8 cellular contexts compared by ENCODE assay signal in the genomic region with DNA sequence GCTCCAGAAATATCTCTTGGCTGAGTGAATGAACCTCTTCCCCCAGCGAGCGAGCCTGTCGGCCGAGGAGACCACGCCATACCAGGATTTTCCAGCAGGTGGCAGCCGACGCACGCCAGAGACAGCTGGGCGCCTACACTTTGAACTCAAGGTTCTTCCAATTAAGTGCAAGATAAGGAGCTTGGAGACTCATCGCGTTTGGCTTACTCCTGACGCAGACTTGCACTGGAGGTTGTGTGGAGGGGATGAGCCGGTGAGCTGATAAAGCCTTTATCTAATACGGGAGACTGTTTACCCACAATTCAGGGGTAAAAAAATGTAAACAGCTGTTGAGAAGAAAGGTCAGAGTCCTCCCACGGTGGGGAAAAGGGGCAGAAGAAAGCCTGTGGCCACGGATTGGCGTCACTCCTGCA. TPM values are rescaled to one million over a fixed set of nuclear protein-coding genes. Genes with fewer than 3 reads are reported as not detected.
DNase-seq lines count a peak whose midpoint lies in the region; ATAC-seq, FAIRE-seq and TF ChIP-seq lines count a peak whose summit lies in the region.

No MANE protein-coding gene starts in this region.

- intact Hi-C loops in pancreas (cut with DNase I), result loop anchor here in 1 of 3 donors (5.0 kb wide), 1 partner anchor 746 kb away; no protein-coding TSS in a partner anchor

- no peaks in the 10 kb centered on the region for H3K36me3 ChIP-seq in pancreas
- no peaks in the 10 kb centered on the region for H3K36me3 ChIP-seq in tibial nerve

- WGBS in pancreas, 2 donors, result 1 to 2% methylated on average over 17 of the region's 17 CpGs
- WGBS in tibial nerve, 2 donors, result 6 to 7% methylated on average over 17 of the region's 17 CpGs

- peak; percentile 87 for DNase-seq in ELR (ENCODE audit: low read depth)
- peak; percentile 77 for DNase-seq in H4 (ENCODE audit: low spot score)
- DNase-seq in M059J (ENCODE audit: low read depth), result peak; percentile 69
- peak; percentile 82 for DNase-seq in SK-MEL-5 (ENCODE audit: low read depth, low spot score)
- peak; percentile 31 to 56 (median 42) for DNase-seq in activated naive CD4-positive, alpha-beta T cell (lab: John Stamatoyannopoulos, UW)
- peak; percentile 39 for DNase-seq in globus pallidus (ENCODE audit: low spot score)
- peak; percentile 58 to 91 (median 82) for DNase-seq in pancreas
- DNase-seq in tibial nerve (ENCODE audit: low spot score in 2 of 2), result peak; percentile 52 to 82

- TF ChIP-seq CTCF in pancreas (IDR thresholded peaks at IDR 0.05), result peak; percentile 84 to 98 (median 92)
- TF ChIP-seq CTCF in tibial nerve (IDR thresholded peaks at IDR 0.05), result peak; percentile 87 to 95 (median 92)

- FAIRE-seq in pancreas (lab: Jason Lieb, UNC), result peak; percentile 32

- H3K9me3 ChIP-seq in pancreas (no peaks in the 10 kb centered on the region), tibial nerve (no peaks in the 10 kb centered on the region)

- H3K27me3 ChIP-seq in pancreas, result peaks cover 0 to 14% (median 0%) of the 10 kb centered on the region in 4 donors
- peaks cover 0 to 8% of the 10 kb centered on the region in 2 donors for H3K27me3 ChIP-seq in tibial nerve

- peak; percentile 92 to 100 (median 98) for ATAC-seq in pancreas

- H3K4me1 ChIP-seq in pancreas, result no peaks in the 10 kb centered on the region
- peaks cover 0 to 3% (median 0%) of the 10 kb centered on the region in 4 donors for H3K4me1 ChIP-seq in tibial nerve

- no peak for TF ChIP-seq EP300 in tibial nerve (IDR thresholded peaks at IDR 0.05)

- TF ChIP-seq POLR2A in tibial nerve (IDR thresholded peaks at IDR 0.05), result no peak

- no peak overlapping the region for H3K4me3 ChIP-seq in pancreas
- no peak overlapping the region for H3K4me3 ChIP-seq in tibial nerve

- in situ Hi-C loops in SK-MEL-5 (cut with HindIII; ENCODE audit: low pct_unique_long_range_greater_than_20kb, low sequenced_read_pairs), result no loop called here

- H3K27ac ChIP-seq in pancreas (no peak overlapping the region), tibial nerve (no peak overlapping the region)

RNA-seq across cellular contexts. Expression of a gene that starts 45.9 kb away (rescaled TPM):
- total RNA-seq in H4 (2014; rRNA removed; shearing (Covaris generic)), result not detected in 2 replicates
- total RNA-seq in M059J (2014; rRNA removed; shearing (Covaris generic)), result not detected in 2 replicates
- total RNA-seq in SK-MEL-5 (2014; rRNA removed; shearing (Covaris generic)), result 0.13 TPM in 1 of 2 replicates, not detected in the other
- 0.35 and 0.70 TPM in 2 replicates for polyA plus RNA-seq in SK-MEL-5 (2015; cell fraction: cytosol; rRNA removed)
- polyA plus RNA-seq in SK-MEL-5 (2015; cell fraction: nucleus; rRNA removed), result 0.14 TPM in 1 of 2 replicates, not detected in the other
- total RNA-seq in pancreas, result under 1 TPM in 2 of 6 donors, not detected in 4; 0.06 to 0.09 TPM
- polyA plus RNA-seq in pancreas, result under 1 TPM; 0.09 to 0.27 TPM
- total RNA-seq in tibial nerve, result 1 to 10 TPM in 2 of 4 donors, under 1 TPM in 2; 0.44 to 2.3 (median 1.1) TPM
